In the genomic region with DNA sequence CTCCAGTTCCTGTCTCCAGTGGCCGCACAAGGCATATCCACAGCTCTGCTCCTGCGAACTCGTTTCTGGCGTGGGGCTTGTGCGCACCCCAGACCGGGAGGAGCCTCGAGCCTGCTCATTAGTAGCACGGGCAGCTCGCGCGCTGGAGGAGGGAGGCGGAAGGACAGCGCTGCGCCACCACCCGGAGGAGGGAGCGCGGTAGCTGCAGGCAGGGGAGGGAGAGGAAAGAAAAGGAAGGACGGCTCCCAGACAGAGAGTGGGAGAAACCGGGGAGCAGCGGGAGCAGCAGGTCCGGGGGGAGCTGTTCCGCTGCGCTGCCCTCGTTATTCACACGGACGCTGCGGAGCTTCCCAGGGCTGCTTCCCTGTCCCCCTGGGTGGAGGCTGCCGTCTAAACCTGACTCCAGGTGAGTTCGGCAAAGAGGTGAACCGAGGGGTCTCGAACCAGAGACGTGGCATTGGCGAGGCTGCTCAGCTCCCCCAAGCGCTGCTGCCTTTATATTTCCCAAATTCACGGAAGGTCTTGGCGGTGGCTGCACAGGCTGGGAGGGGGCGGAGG, we compare ENCODE assay signal across 8 cellular contexts.
DNase-seq lines count a peak whose midpoint lies in the region; ATAC-seq and TF ChIP-seq lines count a peak whose summit lies in the region.

No MANE protein-coding gene starts in this region.

- H3K9me3 ChIP-seq in neuron (ENCODE audit: low read length) = no peaks in the 10 kb centered on the region

- H3K36me3 ChIP-seq in neuron (ENCODE audit: insufficient read depth, low read length) = no peaks in the 10 kb centered on the region

- H3K27me3 ChIP-seq in neuron (ENCODE audit: insufficient read depth, low read length) = peaks cover 11% of the 10 kb centered on the region

- DNase-seq in DMS53 treated with DMSO at 0.1 percent for 48 hours (lab: John Stamatoyannopoulos, UW; ENCODE audit: unreplicated experiment) (peak; percentile 10), NCI-H345 treated with DMSO at 0.1 percent for 48 hours (lab: John Stamatoyannopoulos, UW; ENCODE audit: unreplicated experiment) (peak; percentile 16), epithelial cell of proximal tubule (ENCODE audit: low read depth) (no peak), HuH-7.5 (ENCODE audit: low spot score) (no peak), NCI-H2029 (lab: John Stamatoyannopoulos, UW) (no peak), Right ventricle myocardium superior (no peak)

- intact Hi-C loops in Right ventricle myocardium superior (cut with DNase I) = no loop called here

- H3K4me3 ChIP-seq in epithelial cell of proximal tubule (ENCODE audit: low read depth, low read length) (peak overlapping the region; percentile 56), neuron (ENCODE audit: low read length) (peak overlapping the region; percentile 12)

- peak overlapping the region; percentile 48 for H2AFZ ChIP-seq in neuron (ENCODE audit: low read depth, low read length)

- TF ChIP-seq CTCF in epithelial cell of proximal tubule (conservative IDR thresholded peaks at IDR 0.05; ENCODE audit: low read depth, low read length) = peak; percentile 42

- H3K4me1 ChIP-seq in neuron (ENCODE audit: insufficient read depth, low read length) = no peaks in the 10 kb centered on the region

- ATAC-seq in HG03442 (IDR thresholded peaks at IDR 0.05; ENCODE audit: unreplicated experiment) (no peak), Right ventricle myocardium superior (ENCODE audit: poor library complexity) (no peak)

Comparison
In these comparisons a context has a peak if more than half of its experiments do, and no peak if none do; other contexts are left out.
1. DNase-seq: peak in DMS53 treated with DMSO at 0.1 percent for 48 hours (single experiment) and NCI-H345 treated with DMSO at 0.1 percent for 48 hours (single experiment); none in epithelial cell of proximal tubule (single experiment), HuH-7.5 (single experiment), NCI-H2029 (single experiment) and Right ventricle myocardium superior (single experiment).